Comparison of ENCODE assay signal across 8 cellular contexts in genomic region chr19:34120846-34121639, GRCh38. TPM values are rescaled to one million over a fixed set of nuclear protein-coding genes. Genes with fewer than 3 reads are reported as not detected.
DNase-seq lines count a peak whose midpoint lies in the region; ATAC-seq and TF ChIP-seq lines count a peak whose summit lies in the region.

No MANE protein-coding gene starts in this region.

- ATAC-seq in heart right ventricle: no peak
- ATAC-seq in Right ventricle myocardium inferior: no peak

- POLR2A ChIA-PET in OCI-LY7 (lab: Charles Lee): interaction anchor here (0.7 kb wide), 1 partner anchor 648 kb away, joined by 3 read pairs; no protein-coding TSS in a partner anchor

- WGBS in heart right ventricle, 2 donors: 66 to 71% methylated on average over 8 of the region's 8 CpGs

- BruUV-seq in OCI-LY7 (replicated peaks; lab: Mats Ljungman, UMichigan): no TSS peak

- CTCF ChIA-PET in OCI-LY7 (lab: Charles Lee; ENCODE audit: unreplicated experiment): no interaction called here

- no peaks in the 10 kb centered on the region for H3K79me2 ChIP-seq in OCI-LY7 (ENCODE audit: insufficient read depth, low read depth, low read length)

- H3K9me2 ChIP-seq in OCI-LY7 (ENCODE audit: insufficient read depth, low read length): no peaks in the 10 kb centered on the region

- H3K27ac ChIP-seq in heart right ventricle: no peak overlapping the region
- no peak overlapping the region for H3K27ac ChIP-seq in OCI-LY7 (ENCODE audit: low read depth, low read length, poor library complexity, severe bottlenecking)

- H3K36me3 ChIP-seq in heart right ventricle (no peaks in the 10 kb centered on the region), OCI-LY7 (ENCODE audit: insufficient read depth, low read length) (no peaks in the 10 kb centered on the region)

- no peak overlapping the region for H2AFZ ChIP-seq in OCI-LY7 (ENCODE audit: low read length)

- intact Hi-C loops in heart right ventricle (cut with DNase I): no loop called here
- intact Hi-C loops in Right ventricle myocardium inferior (cut with DNase I): no loop called here
- intact Hi-C loops in OCI-LY7 (cut with micrococcal nuclease; ENCODE audit: unreplicated experiment): loop anchor here (1.0 to 10.0 kb wide), 3 partner anchors 24 to 224 kb away; no protein-coding TSS in a partner anchor

- no peaks in the 10 kb centered on the region for H4K20me1 ChIP-seq in OCI-LY7 (ENCODE audit: insufficient read depth, low read length)

- peak in 8 of 9 donors; percentile 9 to 69 (median 49) for TF ChIP-seq CTCF in heart right ventricle (IDR thresholded peaks at IDR 0.05)
- peak; percentile 89 for TF ChIP-seq CTCF in OCI-LY7 (conservative IDR thresholded peaks at IDR 0.05; ENCODE audit: low read length)

- DNase-seq in heart right ventricle (no peak), Right ventricle myocardium inferior (ENCODE audit: missing footprints) (no peak), OCI-LY7 (ENCODE audit: low spot score) (peak; percentile 59), germinal center (ENCODE audit: low spot score) (peak; percentile 59), T1000 (lab: John Stamatoyannopoulos, UW) (no peak), NCI-H226 (no peak)
- DNase-seq in activated T-helper 1 cell treated with anti-CD3 and anti-CD28 coated beads, Interleukin-2, amount 50 U/mL, for 16 hours (ENCODE audit: low read depth in 1 of 2, low spot score in 1 of 2): peak; percentile 12
- DNase-seq in stimulated activated CD4-positive, alpha-beta T cell treated with anti-CD3 and anti-CD28 coated beads, Interleukin-4, amount 100 ng/mL, for 1 hour: peak; percentile 59

- H3K4me3 ChIP-seq in heart right ventricle (no peak overlapping the region), OCI-LY7 (ENCODE audit: low read depth, low read length, poor library complexity, severe bottlenecking) (no peak overlapping the region)

- H3K4me1 ChIP-seq in heart right ventricle (no peaks in the 10 kb centered on the region), OCI-LY7 (ENCODE audit: insufficient read depth, low read length, poor library complexity, severe bottlenecking) (no peaks in the 10 kb centered on the region)

- peaks cover 0 to 18% (median 0%) of the 10 kb centered on the region in 7 donors for H3K27me3 ChIP-seq in heart right ventricle

- H3K9me3 ChIP-seq in heart right ventricle (no peaks in the 10 kb centered on the region), OCI-LY7 (ENCODE audit: low read length) (no peaks in the 10 kb centered on the region)

- no peak overlapping the region for H3K4me2 ChIP-seq in OCI-LY7 (ENCODE audit: low read length)

RNA-seq across cellular contexts. Expression of gene LSM14A, which starts 51.3 kb away (rescaled TPM):
- total RNA-seq in heart right ventricle (10 to 100 TPM; 57.8 to 78.0 (median 66.1) TPM), Right ventricle myocardium inferior (70.6 TPM), OCI-LY7 (2022) (189 and 234 TPM in 2 replicates)
- polyA plus RNA-seq in heart right ventricle: 10 to 100 TPM; 44.7 to 67.3 TPM
- 151 and 182 TPM in 2 replicates for total RNA-seq in OCI-LY7 (2014; rRNA removed; shearing (Covaris generic))

Comparison
In these comparisons a context has a peak if more than half of its experiments do, and no peak if none do; other contexts are left out.
1. DNase-seq: peak in OCI-LY7 (single experiment), activated T-helper 1 cell treated with anti-CD3 and anti-CD28 coated beads, Interleukin-2, amount 50 U/mL, for 16 hours (2 of 2), germinal center (single experiment) and stimulated activated CD4-positive, alpha-beta T cell treated with anti-CD3 and anti-CD28 coated beads, Interleukin-4, amount 100 ng/mL, for 1 hour (single experiment); none in heart right ventricle (0 of 2), Right ventricle myocardium inferior (single experiment), T1000 (single experiment) and NCI-H226 (single experiment).